In genomic region chr10:49177391-49178355, GRCh38 we compare ENCODE assay signal across 8 cellular contexts. TPM values are rescaled to one million over a fixed set of nuclear protein-coding genes. Genes with fewer than 3 reads are reported as not detected.
DNase-seq lines count a peak whose midpoint lies in the region; ATAC-seq lines count a peak whose summit lies in the region.

No MANE protein-coding gene starts in this region.

- H3K4me3 Mint-ChIP-seq in activated T-helper 1 cell treated with anti-CD3 and anti-CD28 coated beads, Interleukin-12 subunit alpha, Interleukin-12 subunit beta, Interleukin-2, Interleukin-4 antibody, amounts not matched to agents 30 ng/mL and 10 ng/mL and 1 ng/mL, durations not matched to agents 14 hours and 24 hours and 36 hours = peak overlapping the region; percentile 64

- peaks cover 4% of the 10 kb centered on the region for H3K27me3 Mint-ChIP-seq in activated T-helper 1 cell treated with anti-CD3 and anti-CD28 coated beads, Interleukin-12 subunit alpha, Interleukin-12 subunit beta, Interleukin-2, Interleukin-4 antibody, amounts not matched to agents 30 ng/mL and 10 ng/mL and 1 ng/mL, durations not matched to agents 14 hours and 24 hours and 36 hours (ENCODE audit: insufficient read depth)

- no peaks in the 10 kb centered on the region for H3K9me3 Mint-ChIP-seq in activated T-helper 1 cell treated with anti-CD3 and anti-CD28 coated beads, Interleukin-12 subunit alpha, Interleukin-12 subunit beta, Interleukin-2, Interleukin-4 antibody, amounts not matched to agents 30 ng/mL and 10 ng/mL and 1 ng/mL, durations not matched to agents 14 hours and 24 hours and 36 hours

- ATAC-seq in GM21619 (IDR thresholded peaks at IDR 0.05; ENCODE audit: unreplicated experiment) (peak; percentile 78), Right ventricle myocardium superior (ENCODE audit: poor library complexity) (peak; percentile 89)

- peaks cover 11% of the 10 kb centered on the region for H3K36me3 Mint-ChIP-seq in activated T-helper 1 cell treated with anti-CD3 and anti-CD28 coated beads, Interleukin-12 subunit alpha, Interleukin-12 subunit beta, Interleukin-2, Interleukin-4 antibody, amounts not matched to agents 30 ng/mL and 10 ng/mL and 1 ng/mL, durations not matched to agents 14 hours and 24 hours and 36 hours (ENCODE audit: low read depth)

- DNase-seq in GF-D8 (lab: John Stamatoyannopoulos, UW) (peak; percentile 54), LoVo (ENCODE audit: low spot score) (peak; percentile 7), Right ventricle myocardium superior (peak; percentile 79), NCI-H2081 treated with DMSO at 0.1 percent for 48 hours (lab: John Stamatoyannopoulos, UW) (no peak), NCI-H524 (lab: John Stamatoyannopoulos, UW) (no peak)
- peak; percentile 68 for DNase-seq in activated T-helper 1 cell treated with anti-CD3 and anti-CD28 coated beads, Interleukin-12 subunit alpha, Interleukin-12 subunit beta, Interleukin-2, Interleukin-4 antibody, amounts not matched to agents 30 ng/mL and 10 ng/mL and 1 ng/mL, durations not matched to agents 14 hours and 24 hours and 36 hours (ENCODE audit: low spot score)
- peak; percentile 55 to 63 (median 61) for DNase-seq in stimulated activated CD4-positive, alpha-beta T cell treated with anti-CD3 and anti-CD28 coated beads, Interleukin-12 subunit alpha, Interleukin-12 subunit beta, amount 100 ng/mL, for 48 hours (ENCODE audit: low read depth in 2 of 3, low spot score in 1 of 3)

- peak overlapping the region; percentile 97 for H3K27ac Mint-ChIP-seq in activated T-helper 1 cell treated with anti-CD3 and anti-CD28 coated beads, Interleukin-12 subunit alpha, Interleukin-12 subunit beta, Interleukin-2, Interleukin-4 antibody, amounts not matched to agents 30 ng/mL and 10 ng/mL and 1 ng/mL, durations not matched to agents 14 hours and 24 hours and 36 hours

- peaks cover 65% of the 10 kb centered on the region for H3K4me1 Mint-ChIP-seq in activated T-helper 1 cell treated with anti-CD3 and anti-CD28 coated beads, Interleukin-12 subunit alpha, Interleukin-12 subunit beta, Interleukin-2, Interleukin-4 antibody, amounts not matched to agents 30 ng/mL and 10 ng/mL and 1 ng/mL, durations not matched to agents 14 hours and 24 hours and 36 hours (ENCODE audit: low read depth)

- intact Hi-C loops in activated T-helper 1 cell treated with anti-CD3 and anti-CD28 coated beads, Interleukin-12 subunit alpha, Interleukin-12 subunit beta, Interleukin-2, Interleukin-4 antibody, amounts not matched to agents 30 ng/mL and 10 ng/mL and 1 ng/mL, durations not matched to agents 14 hours and 24 hours and 36 hours (cut with micrococcal nuclease) = loop anchor here (1.0 to 5.0 kb wide), 6 partner anchors 11 to 870 kb away; partner anchors contain the start of genes ERCC6 and MAPK8
- intact Hi-C loops in Right ventricle myocardium superior (cut with DNase I) = no loop called here

RNA-seq across cellular contexts. Expression of gene TMEM273, which starts 10.5 kb away (rescaled TPM):
- total RNA-seq in activated T-helper 1 cell treated with anti-CD3 and anti-CD28 coated beads, Interleukin-12 subunit alpha, Interleukin-12 subunit beta, Interleukin-2, Interleukin-4 antibody, amounts not matched to agents 30 ng/mL and 10 ng/mL and 1 ng/mL, durations not matched to agents 14 hours and 24 hours and 36 hours = 16.2 and 16.7 TPM in 2 replicates
- total RNA-seq in Right ventricle myocardium superior = 28.5 TPM

RNA-seq across cellular contexts. Expression of gene FAM170B, which starts 43.9 kb away (rescaled TPM):
- not detected in 2 replicates for total RNA-seq in activated T-helper 1 cell treated with anti-CD3 and anti-CD28 coated beads, Interleukin-12 subunit alpha, Interleukin-12 subunit beta, Interleukin-2, Interleukin-4 antibody, amounts not matched to agents 30 ng/mL and 10 ng/mL and 1 ng/mL, durations not matched to agents 14 hours and 24 hours and 36 hours
- not detected for total RNA-seq in Right ventricle myocardium superior

Comparison
In these comparisons a context has a peak if more than half of its experiments do, and no peak if none do; other contexts are left out.
1. DNase-seq: peak in GF-D8 (single experiment), LoVo (single experiment), activated T-helper 1 cell treated with anti-CD3 and anti-CD28 coated beads, Interleukin-12 subunit alpha, Interleukin-12 subunit beta, Interleukin-2, Interleukin-4 antibody, amounts not matched to agents 30 ng/mL and 10 ng/mL and 1 ng/mL, durations not matched to agents 14 hours and 24 hours and 36 hours (single experiment), Right ventricle myocardium superior (single experiment) and stimulated activated CD4-positive, alpha-beta T cell treated with anti-CD3 and anti-CD28 coated beads, Interleukin-12 subunit alpha, Interleukin-12 subunit beta, amount 100 ng/mL, for 48 hours (3 of 3); none in NCI-H2081 treated with DMSO at 0.1 percent for 48 hours (single experiment) and NCI-H524 (0 of 2).